ENCODE assay signal across 23 cellular contexts in genomic region chr22:46292727-46293126, GRCh38. TPM values are rescaled to one million over a fixed set of nuclear protein-coding genes. Genes with fewer than 3 reads are reported as not detected.
DNase-seq lines count a peak whose midpoint lies in the region; ATAC-seq and TF ChIP-seq lines count a peak whose summit lies in the region.
"Had no signal": no experiment of that assay in that cellular context is flagged by ENCODE, and none has a peak within 500 bp of the region (broad histone marks: within the 10 kb centered on the region; RNA-seq: fewer than 3 reads in every experiment).

No MANE protein-coding gene starts in this region.

- peaks cover 44% of the 10 kb centered on the region for H3K36me3 Mint-ChIP-seq in activated naive CD8-positive, alpha-beta T cell treated with anti-CD3 and anti-CD28 coated beads, Interleukin-2, amount 10 ng/mL, durations not matched to agents 7 days and 5 days
- peaks cover 10% of the 10 kb centered on the region for H3K36me3 Mint-ChIP-seq in activated naive CD8-positive, alpha-beta T cell treated with anti-CD3 and anti-CD28 coated beads, Interleukin-2, amount 50 U/mL, for 24 hours (ENCODE audit: low read depth)
- H3K36me3 Mint-ChIP-seq in WTC11 = peaks cover 10% of the 10 kb centered on the region

- no peaks in the 10 kb centered on the region for H3K27me3 Mint-ChIP-seq in activated naive CD8-positive, alpha-beta T cell treated with anti-CD3 and anti-CD28 coated beads, Interleukin-2, amount 10 ng/mL, durations not matched to agents 7 days and 5 days
- no peaks in the 10 kb centered on the region for H3K27me3 Mint-ChIP-seq in activated naive CD8-positive, alpha-beta T cell treated with anti-CD3 and anti-CD28 coated beads, Interleukin-2, amount 50 U/mL, for 24 hours
- H3K27me3 Mint-ChIP-seq in WTC11 (ENCODE audit: low read depth) = no peaks in the 10 kb centered on the region; the same call in 1 of the 2 replicates
- H3K27me3 Mint-ChIP-seq: activated CD4-positive, alpha-beta memory T cell treated with anti-CD3 and anti-CD28 coated beads, Interleukin-2, amount 10 ng/mL, durations not matched to agents 7 days and 5 days had no signal

- peaks cover 0 to 29% of the 10 kb centered on the region in 2 donors for H3K36me3 ChIP-seq in adrenal gland (replicated peaks in 1 of 2)
- peaks cover 43 to 47% of the 10 kb centered on the region in 2 donors for H3K36me3 ChIP-seq in mucosa of rectum (ENCODE audit: control insufficient read depth in 2 of 2, insufficient read depth in 2 of 2, low read length in 2 of 2)
- H3K36me3 ChIP-seq in transverse colon = peaks cover 0 to 15% (median 6%) of the 10 kb centered on the region in 4 donors
- peaks cover 18 to 56% of the 10 kb centered on the region in 2 donors for H3K36me3 ChIP-seq in ascending aorta

- H3K27ac ChIP-seq in adrenal gland (peak overlapping the region in 3 of 5 donors; percentile 22 to 74 (median 74)), mucosa of rectum (ENCODE audit: low read depth in 2 of 2, low read length in 2 of 2) (peak overlapping the region; percentile 11 to 27), transverse colon (peak overlapping the region in 2 of 4 donors; percentile 33 to 39), ascending aorta (no peak overlapping the region)
- H3K27ac ChIP-seq: A549, PC-9, SJSA1, WERI-Rb-1 had no signal

- TF ChIP-seq CTCF in adrenal gland (IDR thresholded peaks at IDR 0.05) = no peak
- TF ChIP-seq CTCF in transverse colon (IDR thresholded peaks at IDR 0.05) = no peak
- TF ChIP-seq CTCF in WTC11 (IDR thresholded peaks at IDR 0.05) = no peak
- TF ChIP-seq CTCF in ascending aorta (IDR thresholded peaks at IDR 0.05) = no peak

- H3K27me3 ChIP-seq in adrenal gland (no peaks in the 10 kb centered on the region), mucosa of rectum (ENCODE audit: control insufficient read depth in 2 of 2, insufficient read depth in 2 of 2, low read length in 2 of 2) (no peaks in the 10 kb centered on the region), transverse colon (no peaks in the 10 kb centered on the region), ascending aorta (no peaks in the 10 kb centered on the region)
- H3K27me3 ChIP-seq: SJSA1 had no signal

- H3K4me1 Mint-ChIP-seq in activated naive CD8-positive, alpha-beta T cell treated with anti-CD3 and anti-CD28 coated beads, Interleukin-2, amount 10 ng/mL, durations not matched to agents 7 days and 5 days = peaks cover 52% of the 10 kb centered on the region
- H3K4me1 Mint-ChIP-seq in activated naive CD8-positive, alpha-beta T cell treated with anti-CD3 and anti-CD28 coated beads, Interleukin-2, amount 50 U/mL, for 24 hours = peaks cover 33% of the 10 kb centered on the region
- H3K4me1 Mint-ChIP-seq in WTC11 = peaks cover 16% of the 10 kb centered on the region

- CTCF ChIA-PET in WTC11 (lab: Charles Lee) = no interaction called here

- no peak for TF ChIP-seq EP300 in transverse colon (IDR thresholded peaks at IDR 0.05; ENCODE audit: low read depth)

- no peak for DNase-seq in activated naive CD8-positive, alpha-beta T cell treated with anti-CD3 and anti-CD28 coated beads, Interleukin-2, amount 10 ng/mL, durations not matched to agents 7 days and 5 days
- DNase-seq in activated naive CD8-positive, alpha-beta T cell treated with anti-CD3 and anti-CD28 coated beads, Interleukin-2, amount 50 U/mL, for 24 hours = no peak
- peak in 4 of 7 donors; percentile 41 to 61 (median 50) for DNase-seq in adrenal gland
- DNase-seq in transverse colon = peak; percentile 32
- DNase-seq in activated CD4-positive, alpha-beta T cell treated with anti-CD3 and anti-CD28 coated beads, Interleukin-2, amount 50 U/mL, for 48 hours = no peak
- DNase-seq in WTC11 (ENCODE audit: low spot score) = no peak
- no peak for DNase-seq in ascending aorta (ENCODE audit: low spot score in 2 of 2)
- DNase-seq: activated CD4-positive, alpha-beta memory T cell treated with anti-CD3 and anti-CD28 coated beads, Interleukin-2, amount 10 ng/mL, durations not matched to agents 7 days and 5 days; activated naive CD4-positive, alpha-beta T cell treated with anti-CD3 and anti-CD28 coated beads, Interleukin-2, amount 50 U/mL, for 16 hours; activated T-cell treated with anti-CD3 and anti-CD28 coated beads, Interleukin-2, amount 50 U/mL, for 48 hours; endodermal cell; HFFc6; NCI-H1436; NCI-H774; PC-9; WERI-Rb-1 had no signal

- no peak overlapping the region for H3K4me3 ChIP-seq in adrenal gland
- no peak overlapping the region for H3K4me3 ChIP-seq in mucosa of rectum (ENCODE audit: low read length in 2 of 2)
- H3K4me3 ChIP-seq in transverse colon = no peak overlapping the region
- H3K4me3 ChIP-seq in ascending aorta = no peak overlapping the region
- H3K4me3 ChIP-seq: A549, PC-9, SJSA1 had no signal

- H3K27ac Mint-ChIP-seq in activated naive CD8-positive, alpha-beta T cell treated with anti-CD3 and anti-CD28 coated beads, Interleukin-2, amount 10 ng/mL, durations not matched to agents 7 days and 5 days = peak overlapping the region; percentile 80
- no peak overlapping the region for H3K27ac Mint-ChIP-seq in activated naive CD8-positive, alpha-beta T cell treated with anti-CD3 and anti-CD28 coated beads, Interleukin-2, amount 50 U/mL, for 24 hours
- no peak overlapping the region for H3K27ac Mint-ChIP-seq in WTC11
- H3K27ac Mint-ChIP-seq: activated CD4-positive, alpha-beta memory T cell treated with anti-CD3 and anti-CD28 coated beads, Interleukin-2, amount 10 ng/mL, durations not matched to agents 7 days and 5 days; endodermal cell had no signal

- POLR2A ChIA-PET in activated naive CD8-positive, alpha-beta T cell treated with anti-CD3 and anti-CD28 coated beads, Interleukin-2, amount 10 ng/mL, durations not matched to agents 7 days and 5 days (lab: Charles Lee) = no interaction called here
- POLR2A ChIA-PET in WTC11 (lab: Charles Lee) = no interaction called here

- no peaks in the 10 kb centered on the region for H3K9me3 ChIP-seq in adrenal gland (replicated peaks in 1 of 3)
- H3K9me3 ChIP-seq in mucosa of rectum (ENCODE audit: control insufficient read depth in 2 of 2, low read length in 2 of 2) = no peaks in the 10 kb centered on the region
- no peaks in the 10 kb centered on the region for H3K9me3 ChIP-seq in transverse colon
- no peaks in the 10 kb centered on the region for H3K9me3 ChIP-seq in ascending aorta
- H3K9me3 ChIP-seq: A549, SJSA1 had no signal

- no peak overlapping the region for H3K9ac ChIP-seq in mucosa of rectum (ENCODE audit: low read depth in 1 of 2, low read length in 2 of 2)

- TF ChIP-seq POLR2A in adrenal gland (IDR thresholded peaks at IDR 0.05) (no peak), transverse colon (IDR thresholded peaks at IDR 0.05) (no peak)

- in situ Hi-C loops in transverse colon (cut with MboI; ENCODE audit: low pct_ligation_motif_present in 1 of 4, low pct_unique_long_range_greater_than_20kb in 1 of 4, low sequenced_read_pairs in 3 of 4) = loop anchor here in 1 of 4 donors (10.0 kb wide), 1 partner anchor 148 kb away; no protein-coding TSS in a partner anchor

- WGBS in adrenal gland, 4 donors = 83 to 94% (median 91%) methylated on average over 9 to 14 of the region's 14 CpGs
- WGBS in transverse colon (ENCODE audit: low coverage in 1 of 2), 2 donors = 91% methylated on average over 13 of the region's 14 CpGs; no CpG with 5 or more reads in 1 of the 2 donors

- H3K9me3 Mint-ChIP-seq in activated naive CD8-positive, alpha-beta T cell treated with anti-CD3 and anti-CD28 coated beads, Interleukin-2, amount 10 ng/mL, durations not matched to agents 7 days and 5 days = no peaks in the 10 kb centered on the region
- no peaks in the 10 kb centered on the region for H3K9me3 Mint-ChIP-seq in activated naive CD8-positive, alpha-beta T cell treated with anti-CD3 and anti-CD28 coated beads, Interleukin-2, amount 50 U/mL, for 24 hours
- no peaks in the 10 kb centered on the region for H3K9me3 Mint-ChIP-seq in WTC11
- H3K9me3 Mint-ChIP-seq: endodermal cell, HFFc6 had no signal

- no peak for ATAC-seq in activated naive CD8-positive, alpha-beta T cell treated with anti-CD3 and anti-CD28 coated beads, Interleukin-2, amount 10 ng/mL, durations not matched to agents 7 days and 5 days (ENCODE audit: low read depth)
- no peak for ATAC-seq in activated naive CD8-positive, alpha-beta T cell treated with anti-CD3 and anti-CD28 coated beads, Interleukin-2, amount 50 U/mL, for 24 hours
- ATAC-seq in WTC11 = no peak
- ATAC-seq: A549, left lobe of liver had no signal

- intact Hi-C loops in adrenal gland (cut with DNase I) (loop anchor here in 1 of 2 donors (10.0 kb wide), 1 partner anchor 158 kb away; no protein-coding TSS in a partner anchor), transverse colon (cut with DNase I; ENCODE audit: low total_unique reads) (no loop called here), ascending aorta (cut with DNase I) (no loop called here)

- no peak overlapping the region for H3K4me3 Mint-ChIP-seq in activated naive CD8-positive, alpha-beta T cell treated with anti-CD3 and anti-CD28 coated beads, Interleukin-2, amount 10 ng/mL, durations not matched to agents 7 days and 5 days
- H3K4me3 Mint-ChIP-seq in activated naive CD8-positive, alpha-beta T cell treated with anti-CD3 and anti-CD28 coated beads, Interleukin-2, amount 50 U/mL, for 24 hours = no peak overlapping the region
- no peak overlapping the region for H3K4me3 Mint-ChIP-seq in WTC11
- H3K4me3 Mint-ChIP-seq: activated CD4-positive, alpha-beta memory T cell treated with anti-CD3 and anti-CD28 coated beads, Interleukin-2, amount 10 ng/mL, durations not matched to agents 7 days and 5 days; endodermal cell; HFFc6 had no signal

- H3K4me1 ChIP-seq in adrenal gland (replicated peaks in 1 of 2) (peaks cover 15 to 17% of the 10 kb centered on the region in 2 donors), mucosa of rectum (ENCODE audit: control insufficient read depth in 2 of 2, insufficient read depth in 2 of 2, low read length in 2 of 2) (peaks cover 20 to 22% of the 10 kb centered on the region in 2 donors), transverse colon (peaks cover 15 to 20% (median 17%) of the 10 kb centered on the region in 4 donors), ascending aorta (peaks cover 0 to 14% of the 10 kb centered on the region in 2 donors)

RNA-seq across cellular contexts. Expression of gene GTSE1, which starts 3.9 kb away (rescaled TPM):
- 10 to 100 TPM; 64.9 to 73.8 TPM for total RNA-seq in activated naive CD8-positive, alpha-beta T cell treated with anti-CD3 and anti-CD28 coated beads, Interleukin-2, amount 10 ng/mL, durations not matched to agents 7 days and 5 days
- total RNA-seq in adrenal gland = 1 to 10 TPM in 4 of 8 donors, under 1 TPM in 4; 0.06 to 1.9 (median 1.1) TPM
- 1 to 10 TPM in 2 of 3 donors, under 1 TPM in 1; 0.80 to 1.0 (median 1.0) TPM for polyA plus RNA-seq in adrenal gland
- total RNA-seq in transverse colon = 1 to 10 TPM in 2 of 4 donors, under 1 TPM in 1, not detected in 1; 1.00 to 3.0 (median 1.2) TPM
- 45.4 to 56.1 TPM (median 45.4 TPM) in 3 replicates for total RNA-seq in WTC11 (2021)
- total RNA-seq in ascending aorta = not detected

RNA-seq across cellular contexts. Expression of gene TTC38, which starts 24.9 kb away (rescaled TPM):
- total RNA-seq in activated naive CD8-positive, alpha-beta T cell treated with anti-CD3 and anti-CD28 coated beads, Interleukin-2, amount 10 ng/mL, durations not matched to agents 7 days and 5 days = 10 to 100 TPM; 24.3 to 25.0 TPM
- 100 to 1,000 TPM in 1 of 8 donors, 10 to 100 TPM in 7; 36.7 to 111 (median 45.8) TPM for total RNA-seq in adrenal gland
- 10 to 100 TPM; 24.0 to 31.1 (median 27.2) TPM for polyA plus RNA-seq in adrenal gland
- total RNA-seq in transverse colon = 100 to 1,000 TPM; 167 to 316 (median 292) TPM
- 20.7 to 29.2 TPM (median 27.5 TPM) in 3 replicates for total RNA-seq in WTC11 (2021)
- total RNA-seq in ascending aorta = 55.3 TPM

RNA-seq across cellular contexts. Expression of gene PKDREJ, which starts 29.6 kb away (rescaled TPM):
- not detected for total RNA-seq in activated naive CD8-positive, alpha-beta T cell treated with anti-CD3 and anti-CD28 coated beads, Interleukin-2, amount 10 ng/mL, durations not matched to agents 7 days and 5 days
- total RNA-seq in adrenal gland = under 1 TPM in 6 of 8 donors, not detected in 2; under 0.01 to 0.11 (median 0.05) TPM
- polyA plus RNA-seq in adrenal gland = under 1 TPM; 0.03 to 0.08 (median 0.07) TPM
- under 1 TPM in 1 of 4 donors, not detected in 3; 0.27 TPM for total RNA-seq in transverse colon
- total RNA-seq in WTC11 (2021) = 0.02 to 0.07 TPM in 2 of 3 replicates, not detected in the other
- not detected for total RNA-seq in ascending aorta
- total RNA-seq: activated CD4-positive, alpha-beta memory T cell treated with anti-CD3 and anti-CD28 coated beads, Interleukin-2, amount 10 ng/mL, durations not matched to agents 7 days and 5 days; HFFc6; M059J; PC-9; SJSA1; T-helper 2 cell treated with Interferon-gamma antibody and Interleukin-4, amounts not matched to agents 100 ng/mL and 5 ng/mL, for 36 hours had no signal
- polyA plus RNA-seq: A549, fibroblast of lung had no signal

RNA-seq across cellular contexts. Expression of gene CDPF1, which starts 42.6 kb away (rescaled TPM):
- 10 to 100 TPM; 11.2 to 13.6 TPM for total RNA-seq in activated naive CD8-positive, alpha-beta T cell treated with anti-CD3 and anti-CD28 coated beads, Interleukin-2, amount 10 ng/mL, durations not matched to agents 7 days and 5 days
- 10 to 100 TPM; 10.8 to 20.1 (median 13.6) TPM for total RNA-seq in adrenal gland
- 10 to 100 TPM; 10.2 to 32.9 (median 26.9) TPM for polyA plus RNA-seq in adrenal gland
- 10 to 100 TPM in 1 of 4 donors, 1 to 10 TPM in 2, not detected in 1; 8.2 to 11.9 (median 9.0) TPM for total RNA-seq in transverse colon
- total RNA-seq in WTC11 (2021) = 11.3 to 11.7 TPM (median 11.5 TPM) in 3 replicates
- total RNA-seq in ascending aorta = 3.6 TPM

RNA-seq across cellular contexts. Expression of gene TRMU, which starts 42.8 kb away (rescaled TPM):
- total RNA-seq in activated naive CD8-positive, alpha-beta T cell treated with anti-CD3 and anti-CD28 coated beads, Interleukin-2, amount 10 ng/mL, durations not matched to agents 7 days and 5 days = 10 to 100 TPM; 76.3 to 86.4 TPM
- total RNA-seq in adrenal gland (10 to 100 TPM; 20.2 to 48.0 (median 34.3) TPM), transverse colon (10 to 100 TPM; 33.7 to 90.0 (median 38.5) TPM), WTC11 (2021) (62.4 to 103 TPM (median 64.6 TPM) in 3 replicates), ascending aorta (13.5 TPM)
- 100 to 1,000 TPM in 1 of 3 donors, 10 to 100 TPM in 2; 26.6 to 107 (median 56.6) TPM for polyA plus RNA-seq in adrenal gland

Comparison
In these comparisons a context has a peak if more than half of its experiments do, and no peak if none do; other contexts are left out.
1. DNase-seq: peak in adrenal gland (4 of 7) and transverse colon (single experiment); none in activated naive CD8-positive, alpha-beta T cell treated with anti-CD3 and anti-CD28 coated beads, Interleukin-2, amount 10 ng/mL, durations not matched to agents 7 days and 5 days (single experiment), activated naive CD8-positive, alpha-beta T cell treated with anti-CD3 and anti-CD28 coated beads, Interleukin-2, amount 50 U/mL, for 24 hours (single experiment), activated CD4-positive, alpha-beta T cell treated with anti-CD3 and anti-CD28 coated beads, Interleukin-2, amount 50 U/mL, for 48 hours (0 of 2), WTC11 (single experiment) and ascending aorta (0 of 2).
2. H3K27ac ChIP-seq: peak in adrenal gland (3 of 5) and mucosa of rectum (2 of 2); none in ascending aorta (0 of 2).
3. RNA of gene GTSE1, which starts 3.9 kb away (total RNA-seq): 64.9 to 73.8 TPM in activated naive CD8-positive, alpha-beta T cell treated with anti-CD3 and anti-CD28 coated beads, Interleukin-2, amount 10 ng/mL, durations not matched to agents 7 days and 5 days and 45.4 to 56.1 TPM in WTC11; 1.00 to 3.0 TPM in transverse colon, 0.06 to 1.9 TPM in adrenal gland and not detected in ascending aorta (single experiment); every median in the first group is over 10 times any median in the second.